Comparison of ENCODE assay signal across 9 cellular contexts in the genomic region with DNA sequence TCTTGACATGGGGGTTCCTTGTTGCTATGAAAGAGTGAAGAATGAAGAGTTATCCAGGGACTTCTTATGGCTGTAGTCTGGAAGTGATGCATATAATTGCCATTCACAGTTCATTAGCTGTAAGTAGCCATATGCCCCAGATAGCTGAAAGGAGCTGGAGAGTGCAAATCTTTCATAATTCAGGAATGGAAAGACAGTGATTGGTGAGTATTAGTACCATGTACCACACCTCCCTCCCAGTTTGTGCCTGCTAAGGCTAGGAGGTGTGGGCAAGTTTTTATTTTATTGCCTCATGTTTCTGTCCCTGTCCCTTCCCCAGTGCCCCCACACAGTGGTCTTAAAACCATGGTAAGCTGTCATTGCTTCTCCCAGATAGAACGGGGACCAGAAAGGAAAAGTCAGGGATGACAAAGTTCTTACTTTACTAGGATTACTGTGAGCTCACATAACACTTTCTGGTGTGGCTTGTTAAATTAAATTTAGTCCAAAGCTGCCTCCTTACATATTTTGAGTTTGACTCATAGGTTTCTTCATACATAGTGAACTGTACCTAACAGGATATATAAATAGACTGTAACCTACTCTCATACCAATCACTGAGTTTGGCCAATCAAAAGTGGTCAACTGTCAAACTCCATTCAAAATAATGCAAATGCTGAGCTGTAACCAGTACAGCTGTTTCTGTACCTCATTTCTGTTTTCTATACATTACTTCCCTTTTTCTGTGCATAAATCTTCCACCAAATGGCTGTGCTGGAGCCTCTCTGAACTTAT.
DNase-seq lines count a peak whose midpoint lies in the region; ATAC-seq, FAIRE-seq and TF ChIP-seq lines count a peak whose summit lies in the region.
"Had no signal": no experiment of that assay in that cellular context is flagged by ENCODE, and none has a peak within 500 bp of the region (broad histone marks: within the 10 kb centered on the region; RNA-seq: fewer than 3 reads in every experiment).

No MANE protein-coding gene starts in this region.

- no peaks in the 10 kb centered on the region for H3K9me3 Mint-ChIP-seq in activated CD4-positive, alpha-beta T cell treated with anti-CD3 and anti-CD28 coated beads, Interleukin-2, amount 10 ng/mL, durations not matched to agents 24 days and 14 days

- no peak overlapping the region for H3K27ac Mint-ChIP-seq in activated CD4-positive, alpha-beta T cell treated with anti-CD3 and anti-CD28 coated beads, Interleukin-2, amount 10 ng/mL, durations not matched to agents 24 days and 14 days

- no peaks in the 10 kb centered on the region for H3K36me3 Mint-ChIP-seq in activated CD4-positive, alpha-beta T cell treated with anti-CD3 and anti-CD28 coated beads, Interleukin-2, amount 10 ng/mL, durations not matched to agents 24 days and 14 days (ENCODE audit: low read depth)

- H3K27ac ChIP-seq in substantia nigra (ENCODE audit: low read depth, low read length, poor library complexity, severe bottlenecking): no peak overlapping the region

- DNase-seq in GM04503 (ENCODE audit: low read depth) (peak; percentile 50), HTR-8/SVneo (ENCODE audit: insufficient read length, low spot score) (no peak), epithelial cell of esophagus (ENCODE audit: low read depth) (peak; percentile 67), nucleus accumbens (lab: John Stamatoyannopoulos, UW) (no peak), MG63 (no peak), substantia nigra (lab: John Stamatoyannopoulos, UW) (no peak)
- no peak for DNase-seq in activated CD4-positive, alpha-beta T cell treated with anti-CD3 and anti-CD28 coated beads, Interleukin-2, amount 10 ng/mL, durations not matched to agents 24 days and 14 days
- DNase-seq: DND-41 had no signal

- H3K27me3 ChIP-seq in MG63: no peaks in the 10 kb centered on the region

- FAIRE-seq in HTR-8/SVneo (lab: Jason Lieb, UNC): peak; percentile 16

- H3K27me3 Mint-ChIP-seq in activated CD4-positive, alpha-beta T cell treated with anti-CD3 and anti-CD28 coated beads, Interleukin-2, amount 10 ng/mL, durations not matched to agents 24 days and 14 days: no peaks in the 10 kb centered on the region

- peak; percentile 72 for ATAC-seq in GM21825 (IDR thresholded peaks at IDR 0.05; ENCODE audit: unreplicated experiment)

- H3K9me3 ChIP-seq in MG63: no peaks in the 10 kb centered on the region

- intact Hi-C loops in activated CD4-positive, alpha-beta T cell treated with anti-CD3 and anti-CD28 coated beads, Interleukin-2, amount 10 ng/mL, durations not matched to agents 24 days and 14 days (cut with micrococcal nuclease): no loop called here

- TF ChIP-seq CTCF in epithelial cell of esophagus (IDR thresholded peaks at IDR 0.05; ENCODE audit: insufficient read depth, low read depth, low read length, missing control alignments): no peak

- H3K4me1 Mint-ChIP-seq in activated CD4-positive, alpha-beta T cell treated with anti-CD3 and anti-CD28 coated beads, Interleukin-2, amount 10 ng/mL, durations not matched to agents 24 days and 14 days: no peaks in the 10 kb centered on the region

- H3K36me3 ChIP-seq in MG63: no peaks in the 10 kb centered on the region

- H3K4me3 ChIP-seq in epithelial cell of esophagus (ENCODE audit: low read length) (no peak overlapping the region), MG63 (no peak overlapping the region)

- H3K4me3 Mint-ChIP-seq in activated CD4-positive, alpha-beta T cell treated with anti-CD3 and anti-CD28 coated beads, Interleukin-2, amount 10 ng/mL, durations not matched to agents 24 days and 14 days: no peak overlapping the region

Comparison
In these comparisons a context has a peak if more than half of its experiments do, and no peak if none do; other contexts are left out.
1. DNase-seq: peak in GM04503 (single experiment) and epithelial cell of esophagus (single experiment); none in HTR-8/SVneo (single experiment), nucleus accumbens (0 of 56), MG63 (single experiment), substantia nigra (0 of 49) and activated CD4-positive, alpha-beta T cell treated with anti-CD3 and anti-CD28 coated beads, Interleukin-2, amount 10 ng/mL, durations not matched to agents 24 days and 14 days (single experiment).